Comparison of ENCODE assay signal across 33 cellular contexts in the genomic region with DNA sequence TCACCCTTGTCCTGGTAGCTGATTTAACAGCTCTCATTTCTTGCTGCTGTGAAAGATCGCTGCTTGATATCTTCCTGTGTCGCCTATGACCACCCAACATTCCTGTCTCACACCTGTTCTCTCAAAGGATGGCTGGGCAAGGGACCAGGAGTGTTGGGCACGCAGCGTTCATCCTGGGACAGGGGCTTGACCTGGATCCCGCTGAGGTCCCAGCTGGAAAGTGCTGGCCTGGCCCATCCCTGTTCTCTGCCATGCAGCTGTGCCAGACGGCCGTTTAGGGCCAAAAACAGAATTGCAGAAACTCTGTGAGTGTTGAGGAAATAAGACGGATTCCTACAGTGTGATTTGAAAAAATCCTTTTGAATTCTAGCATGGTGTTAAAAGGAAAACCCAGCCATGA.
"Had no signal": no experiment of that assay in that cellular context is flagged by ENCODE, and none has a peak within 500 bp of the region (broad histone marks: within the 10 kb centered on the region; RNA-seq: fewer than 3 reads in every experiment).

No MANE protein-coding gene starts in this region.

- H3K9me3 ChIP-seq: adrenal gland, body of pancreas, colonic mucosa, gastrocnemius medialis, heart left ventricle had no signal

- H3K4me1 ChIP-seq: adrenal gland, body of pancreas, colonic mucosa, foreskin keratinocyte, gastrocnemius medialis had no signal

- H3K4me3 ChIP-seq: adrenal gland, body of pancreas, cardiac muscle cell, colonic mucosa, dorsolateral prefrontal cortex, gastrocnemius medialis, heart left ventricle had no signal

- ATAC-seq: activated CD4-positive, alpha-beta T cell treated with anti-CD3 and anti-CD28 coated beads for 36 hours; activated CD8-positive, alpha-beta memory T cell treated with anti-CD3 and anti-CD28 coated beads, Interleukin-2, amount 10 ng/mL, durations not matched to agents 7 days and 5 days; activated CD8-positive, alpha-beta T cell treated with anti-CD3 and anti-CD28 coated beads, Interleukin-2, amount 10 ng/mL, durations not matched to agents 7 days and 5 days; activated naive CD8-positive, alpha-beta T cell treated with anti-CD3 and anti-CD28 coated beads, Interleukin-2, amount 50 U/mL, for 24 hours; body of pancreas; esophagus mucosa; foreskin keratinocyte; gastrocnemius medialis; heart left ventricle; T-helper 17 cell had no signal

- H3K36me3 ChIP-seq: adrenal gland, cardiac muscle cell, colonic mucosa, gastrocnemius medialis, heart left ventricle had no signal

- H3K27me3 ChIP-seq: adrenal gland, body of pancreas, cardiac muscle cell, colonic mucosa, foreskin keratinocyte, gastrocnemius medialis, heart left ventricle had no signal

- H3K27ac ChIP-seq: adrenal gland, body of pancreas, colonic mucosa, dorsolateral prefrontal cortex, foreskin keratinocyte, gastrocnemius medialis, heart left ventricle had no signal

- DNase-seq: activated CD4-positive, alpha-beta memory T cell treated with anti-CD3 and anti-CD28 coated beads for 36 hours; activated CD4-positive, alpha-beta T cell treated with anti-CD3 and anti-CD28 coated beads for 36 hours; activated CD4-positive, alpha-beta T cell treated with anti-CD3 and anti-CD28 coated beads, Interleukin-2, amount 10 ng/mL, durations not matched to agents 24 days and 14 days; activated CD4-positive, CD25-positive, alpha-beta regulatory T cell; activated CD4-positive, CD25-positive, alpha-beta regulatory T cell treated with anti-CD3 and anti-CD28 coated beads, Interleukin-2, amount 50 U/mL, for 72 hours; activated CD8-positive, alpha-beta memory T cell treated with anti-CD3 and anti-CD28 coated beads, Interleukin-2, amount 10 ng/mL, durations not matched to agents 7 days and 5 days; activated CD8-positive, alpha-beta memory T cell treated with anti-CD3 and anti-CD28 coated beads, Interleukin-2, amount 50 U/mL, for 4 hours; activated CD8-positive, alpha-beta T cell treated with anti-CD3 and anti-CD28 coated beads, Interleukin-2, amount 10 ng/mL, durations not matched to agents 7 days and 5 days; activated effector memory CD4-positive, alpha-beta T cell treated with anti-CD3 and anti-CD28 coated beads, Interleukin-2, amount 50 U/mL, for 16 hours; activated naive CD4-positive, alpha-beta T cell treated with anti-CD3 and anti-CD28 coated beads for 36 hours; activated naive CD8-positive, alpha-beta T cell treated with anti-CD3 and anti-CD28 coated beads for 36 hours; activated naive CD8-positive, alpha-beta T cell treated with anti-CD3 and anti-CD28 coated beads, Interleukin-2, amount 50 U/mL, for 24 hours; activated T-cell treated with anti-CD3 and anti-CD28 coated beads, Interleukin-2, amount 50 U/mL, for 1 hour; activated T-cell treated with anti-CD3 and anti-CD28 coated beads, Interleukin-2, amount 50 U/mL, for 48 hours; adrenal gland; amygdala; aorta; body of pancreas; central memory CD4-positive, alpha-beta T cell; cerebellar nuclear complex; colonic mucosa; dorsolateral prefrontal cortex; effector memory CD4-positive, alpha-beta T cell; endodermal cell; foreskin keratinocyte; gastrocnemius medialis; glutamatergic neuron; heart left ventricle; T-helper 1 cell; T-helper 17 cell; T1000 had no signal
